ENCODE assay signal across 10 cellular contexts in the genomic region with DNA sequence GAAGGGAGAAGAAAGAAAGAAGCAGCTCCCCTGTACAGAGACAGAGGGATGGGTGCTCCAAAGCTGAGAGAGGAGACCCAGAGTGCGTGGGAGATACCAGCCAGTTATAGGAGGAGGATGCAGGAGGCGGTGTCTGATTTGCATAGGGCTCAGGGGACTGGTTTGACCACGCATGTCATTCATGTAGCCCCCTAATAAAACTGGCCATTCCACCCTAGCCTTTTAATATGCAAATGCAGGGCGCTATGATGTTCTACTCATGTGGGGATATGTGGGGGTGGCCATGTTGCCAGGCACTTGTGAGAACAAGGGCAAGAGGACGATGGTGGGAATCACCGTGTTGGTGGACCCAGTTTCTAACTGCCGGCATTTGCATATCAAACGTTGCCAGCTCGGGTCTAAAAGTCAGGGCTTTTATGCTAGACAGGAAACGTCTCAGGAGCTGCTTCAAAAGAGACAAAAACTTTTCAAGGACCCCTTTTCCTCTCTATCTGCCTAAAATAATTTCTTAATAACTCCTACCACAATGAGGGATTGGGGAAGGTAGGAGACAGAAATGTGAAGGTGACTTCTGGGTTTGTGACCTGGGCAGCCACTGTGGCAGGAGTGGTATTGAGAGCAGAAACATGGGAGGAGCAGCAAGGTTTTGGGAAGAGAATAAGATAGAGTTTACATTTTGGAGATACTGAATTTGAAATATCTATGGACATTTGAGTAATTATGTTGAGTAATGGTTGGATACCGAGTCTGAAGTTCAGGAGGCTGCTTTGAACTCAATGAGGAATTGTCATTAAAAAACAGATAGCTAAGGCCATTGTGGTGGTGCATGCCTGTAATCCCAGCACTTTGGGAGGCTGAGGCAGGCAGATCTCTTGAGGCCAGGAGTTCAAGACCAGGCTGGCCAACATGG. TPM values are rescaled to one million over a fixed set of nuclear protein-coding genes. Genes with fewer than 3 reads are reported as not detected.
DNase-seq lines count a peak whose midpoint lies in the region; ATAC-seq, FAIRE-seq and TF ChIP-seq lines count a peak whose summit lies in the region.
"Had no signal": no experiment of that assay in that cellular context is flagged by ENCODE, and none has a peak within 500 bp of the region (broad histone marks: within the 10 kb centered on the region; RNA-seq: fewer than 3 reads in every experiment).

No MANE protein-coding gene starts in this region.

- no peak overlapping the region for H4K8ac ChIP-seq in neuronal stem cell (ENCODE audit: low read depth, low read length)

- H3K79me1 ChIP-seq in neuronal stem cell (ENCODE audit: low read depth, low read length) = peaks cover 9% of the 10 kb centered on the region

- TF ChIP-seq CTCF in Loucy (conservative IDR thresholded peaks at IDR 0.05; ENCODE audit: low read length) = no peak
- TF ChIP-seq CTCF in K562 (IDR thresholded peaks at IDR 0.05 in 2 of 3, conservative IDR thresholded peaks at IDR 0.05 in 1 of 3; ENCODE audit: insufficient read depth in 2 of 3, low read depth in 1 of 3, low read length in 3 of 3) = no peak
- TF ChIP-seq CTCF in WERI-Rb-1 (IDR thresholded peaks at IDR 0.05; ENCODE audit: low read depth, low read length) = no peak

- no peak overlapping the region for H3K9ac ChIP-seq in Loucy (ENCODE audit: low read depth, low read length, poor library complexity, severe bottlenecking)
- peak overlapping the region in 1 of 2 experiments; percentile 69; a peak in 2 of 4 replicates for H3K9ac ChIP-seq in K562 (ENCODE audit: insufficient read depth in 1 of 2, low read depth in 2 of 2, low read length in 2 of 2)
- H3K9ac ChIP-seq in neuronal stem cell (ENCODE audit: low read depth, low read length, poor library complexity) = no peak overlapping the region

- no peak overlapping the region for H3K14ac ChIP-seq in neuronal stem cell (ENCODE audit: low read length)

- no peak for TF ChIP-seq RAD21 in K562 (CRISPR knock-in tag; conservative IDR thresholded peaks at IDR 0.05 in 1 of 2, IDR thresholded peaks at IDR 0.05 in 1 of 2)

- POLR2A ChIA-PET in K562 (lab: Yijun Ruan, JAX) = interaction anchor here (0.8 to 5.2 kb wide), 4 partner anchors 11 to 534 kb away, joined by 3 to 47 read pairs (median 6); partner anchors contain the start of genes CPSF2, NDUFB1 and TRIP11

- H3K36me3 ChIP-seq in Loucy (ENCODE audit: insufficient read depth, low read length) (no peaks in the 10 kb centered on the region), K562 (ENCODE audit: control insufficient read depth, insufficient read depth, low read length) (no peaks in the 10 kb centered on the region), neuronal stem cell (replicated peaks in 1 of 2; ENCODE audit: control insufficient read depth in 2 of 2, insufficient read depth in 2 of 2, low read length in 2 of 2) (no peaks in the 10 kb centered on the region), WERI-Rb-1 (no peaks in the 10 kb centered on the region; the same call in 1 of the 2 replicates)
- H3K36me3 ChIP-seq: thoracic aorta had no signal

- no peaks in the 10 kb centered on the region for H3F3A ChIP-seq in Loucy (ENCODE audit: low read depth)

- H4K91ac ChIP-seq in neuronal stem cell (ENCODE audit: low read depth, low read length, poor library complexity) = no peak overlapping the region

- H3K27me3 ChIP-seq in Loucy (ENCODE audit: insufficient read depth, low read length, poor library complexity, severe bottlenecking) = no peaks in the 10 kb centered on the region
- H3K27me3 ChIP-seq in K562 (ENCODE audit: control insufficient read depth in 2 of 2, insufficient read depth in 2 of 2, low read length in 2 of 2) = no peaks in the 10 kb centered on the region
- no peaks in the 10 kb centered on the region for H3K27me3 ChIP-seq in neuronal stem cell (ENCODE audit: control insufficient read depth in 3 of 3, insufficient read depth in 3 of 3, low read depth in 1 of 3, low read length in 3 of 3)
- H3K27me3 ChIP-seq in WERI-Rb-1 (ENCODE audit: insufficient read depth, low read depth, severe bottlenecking) = no peaks in the 10 kb centered on the region
- H3K27me3 ChIP-seq: foreskin keratinocyte had no signal

- no peak overlapping the region for H2BK15ac ChIP-seq in neuronal stem cell (ENCODE audit: low read length)

- 4% methylated on average over 11 of the region's 11 CpGs for WGBS in K562 (ENCODE audit: insufficient coverage, low coverage, missing lambda C conversion rate)
- no CpG with 5 or more reads among the region's 11 CpGs for WGBS in neuronal stem cell (ENCODE audit: extremely low coverage in 2 of 2, insufficient read length in 2 of 2, insufficient replicate concordance in 1 of 2), 2 donors

- no peak overlapping the region for H3K4ac ChIP-seq in neuronal stem cell (ENCODE audit: low read length)

- no peak overlapping the region for H2BK12ac ChIP-seq in neuronal stem cell (ENCODE audit: low read length)

- ATAC-seq in K562 = peak; percentile 65
- ATAC-seq: foreskin keratinocyte had no signal

- peak overlapping the region; percentile 21 for H3K18ac ChIP-seq in neuronal stem cell (ENCODE audit: low read length)

- H2AFZ ChIP-seq in Loucy (ENCODE audit: low read length) = peak overlapping the region; percentile 76
- peak overlapping the region; percentile 95 for H2AFZ ChIP-seq in K562 (ENCODE audit: low read depth, low read length)
- H2AFZ ChIP-seq in neuronal stem cell (ENCODE audit: low read length) = peak overlapping the region; percentile 83

- DNase-seq in GM12891 (ENCODE audit: insufficient read length, low spot score) (peak; percentile 13), K562 (ENCODE audit: extremely low read depth in 1 of 4, low spot score in 3 of 4) (peak in 2 of 4 experiments; percentile 57 to 80), neuronal stem cell (ENCODE audit: low spot score) (no peak), WERI-Rb-1 (no peak), NCI-H187 treated with DMSO at 0.1 percent for 48 hours (lab: John Stamatoyannopoulos, UW) (no peak), DMS79 (lab: John Stamatoyannopoulos, UW) (no peak)
- DNase-seq: activated CD4-positive, alpha-beta T cell treated with anti-CD3 and anti-CD28 coated beads, Interleukin-2, amount 50 U/mL, for 1 hour; foreskin keratinocyte had no signal

- no peaks in the 10 kb centered on the region for H3K9me3 ChIP-seq in Loucy (ENCODE audit: insufficient read depth, low read depth, low read length)
- no peaks in the 10 kb centered on the region for H3K9me3 ChIP-seq in K562 (replicated peaks; ENCODE audit: control insufficient read depth, insufficient read depth, low read depth, low read length)
- H3K9me3 ChIP-seq in neuronal stem cell (replicated peaks in 1 of 2; ENCODE audit: control insufficient read depth in 2 of 2, insufficient read depth in 1 of 2, low read depth in 1 of 2, low read length in 2 of 2) = no peaks in the 10 kb centered on the region
- H3K9me3 ChIP-seq in WERI-Rb-1 (ENCODE audit: severe bottlenecking) = no peaks in the 10 kb centered on the region
- H3K9me3 ChIP-seq: thoracic aorta had no signal

- no peaks in the 10 kb centered on the region for H3K9me1 ChIP-seq in K562 (ENCODE audit: control insufficient read depth, insufficient read depth, low read length)

- peaks cover 12% of the 10 kb centered on the region for H3K4me1 ChIP-seq in Loucy (ENCODE audit: insufficient read depth, low read length, poor library complexity, severe bottlenecking)
- H3K4me1 ChIP-seq in K562 (replicated peaks in 1 of 2; ENCODE audit: control insufficient read depth in 2 of 2, insufficient read depth in 2 of 2, low read length in 2 of 2) = peaks cover 5 to 7% of the 10 kb centered on the region in 2 experiments; a peak in 4 of 5 replicates
- peaks cover 3 to 9% of the 10 kb centered on the region in 2 donors for H3K4me1 ChIP-seq in neuronal stem cell (ENCODE audit: control insufficient read depth in 2 of 2, insufficient read depth in 1 of 2, low read depth in 1 of 2, low read length in 2 of 2)

- BruUV-seq in K562 (replicated peaks; lab: Mats Ljungman, UMichigan) = no TSS peak

- H2BK120ac ChIP-seq in neuronal stem cell (ENCODE audit: low read depth, low read length) = no peak overlapping the region

- H3K9me2 ChIP-seq in Loucy (replicated peaks; ENCODE audit: low read depth, low read length) = no peaks in the 10 kb centered on the region

- H3K4me3 ChIP-seq in Loucy (ENCODE audit: low read length, poor library complexity, severe bottlenecking) = no peak overlapping the region
- H3K4me3 ChIP-seq in K562 = peak overlapping the region; percentile 4; the same call in 1 of the 2 replicates
- H3K4me3 ChIP-seq in neuronal stem cell (ENCODE audit: low read length in 2 of 2) = no peak overlapping the region
- no peak overlapping the region for H3K4me3 ChIP-seq in WERI-Rb-1 (ENCODE audit: low read depth, low read length)
- H3K4me3 ChIP-seq: thoracic aorta had no signal

- H2AK5ac ChIP-seq in neuronal stem cell (ENCODE audit: low read depth, low read length) = no peak overlapping the region

- TF ChIP-seq EP300 in K562 (IDR thresholded peaks at IDR 0.05; ENCODE audit: low read length) = no peak

- H3K4me2 ChIP-seq in Loucy (ENCODE audit: low read depth, low read length, poor library complexity, severe bottlenecking) (peak overlapping the region; percentile 44), K562 (ENCODE audit: insufficient read depth, low read length) (peak overlapping the region; percentile 86), neuronal stem cell (ENCODE audit: insufficient read depth, low read length, poor library complexity, severe bottlenecking) (no peak overlapping the region)

- H3K27ac ChIP-seq in K562 (ENCODE audit: extremely low read depth, low read depth, low read length) (peak overlapping the region; percentile 76), neuronal stem cell (replicated peaks; ENCODE audit: low read length) (no peak overlapping the region), WERI-Rb-1 (no peak overlapping the region)
- H3K27ac ChIP-seq: foreskin keratinocyte, thoracic aorta had no signal

- no peak overlapping the region for H2BK5ac ChIP-seq in neuronal stem cell (ENCODE audit: low read length)

- FAIRE-seq in GM12891 (lab: Jason Lieb, UNC) (peak; percentile 87), K562 (lab: Jason Lieb, UNC) (peak; percentile 87)

- H3K79me2 ChIP-seq in Loucy (ENCODE audit: insufficient read depth, low read length) (peaks cover 26% of the 10 kb centered on the region), K562 (ENCODE audit: control insufficient read depth, insufficient read depth, low read length) (peaks cover 20% of the 10 kb centered on the region)

- CTCF ChIA-PET in K562 (lab: Yijun Ruan, JAX; ENCODE audit: low intra/inter-chr PET ratio) = no interaction called here

- intact Hi-C loops in K562 (cut with micrococcal nuclease) = no loop called here

- H4K20me1 ChIP-seq in Loucy (ENCODE audit: insufficient read depth, low read length, poor library complexity, severe bottlenecking) (peaks cover 16% of the 10 kb centered on the region), K562 (replicated peaks; ENCODE audit: control insufficient read depth, insufficient read depth, low read length) (no peaks in the 10 kb centered on the region)

- no peak overlapping the region for H3K23ac ChIP-seq in neuronal stem cell (ENCODE audit: low read depth, low read length, poor library complexity)

- TF ChIP-seq POLR2A in GM12891 (IDR thresholded peaks at IDR 0.05; ENCODE audit: low read depth, low read length) = no peak; the same call in 1 of the 2 replicates
- TF ChIP-seq POLR2A in K562 (conservative IDR thresholded peaks at IDR 0.05) = peak; percentile 87

- in situ Hi-C loops in K562 (cut with MboI) = no loop called here

RNA-seq across cellular contexts. Expression of gene ATXN3, which starts 2.2 kb away (rescaled TPM):
- polyA plus RNA-seq in GM12891 (2012; ENCODE audit: low read depth, missing spikeins) = 17.3 TPM
- total RNA-seq in K562 (2011; cell fraction: chromatin; rRNA removed; ENCODE audit: low replicate concordance) = 31.7 and 52.7 TPM in 2 replicates
- total RNA-seq in K562 (2011; cell fraction: nucleolus; rRNA removed) = 13.0 and 13.8 TPM in 2 replicates
- 19.4 and 24.2 TPM in 2 replicates for total RNA-seq in K562 (2011; cell fraction: nucleoplasm; rRNA removed)
- total RNA-seq in K562 (2014; rRNA removed) = 14.6 and 16.5 TPM in 2 replicates
- total RNA-seq in K562 (2014; rRNA removed; fragmentation: Illumina TruSeq; extraction: Trizol) = 25.0 and 32.5 TPM in 2 replicates
- total RNA-seq in K562 (2015; rRNA removed; fragmentation: Illumina TruSeq; extraction: Trizol) = 11.8 and 12.8 TPM in 2 replicates
- 11.3 and 12.6 TPM in 2 replicates for total RNA-seq in K562 (2021)
- polyA plus RNA-seq in K562 (2011; rRNA removed) = 11.2 and 18.2 TPM in 2 replicates
- polyA plus RNA-seq in K562 (2011; cell fraction: cytosol; rRNA removed) = 1.7 and 4.5 TPM in 2 replicates
- 5.8 and 6.2 TPM in 2 replicates for polyA plus RNA-seq in K562 (2011; cell fraction: nucleus; rRNA removed)
- 7.9 and 17.4 TPM in 2 replicates for polyA plus RNA-seq in K562 (2012)
- polyA plus RNA-seq in K562 (2014; fragmentation: Illumina TruSeq; extraction: Trizol) = 11.3 and 14.2 TPM in 2 replicates
- 10 to 100 TPM; 14.0 to 18.0 TPM for polyA plus RNA-seq in K562 (2014; fragmentation: Nextera tagmentation; extraction: Ambion mirVana)
- polyA plus RNA-seq in K562 (2014; rRNA removed) = 12.7 and 17.6 TPM in 2 replicates
- polyA minus RNA-seq in K562 (2011; rRNA and poly(A)+ RNA removed) = 41.7 and 41.9 TPM in 2 replicates
- 4.5 and 10.7 TPM in 2 replicates for polyA minus RNA-seq in K562 (2011; cell fraction: cytosol; rRNA and poly(A)+ RNA removed)
- polyA minus RNA-seq in K562 (2011; cell fraction: nucleus; rRNA and poly(A)+ RNA removed) = 6.2 and 11.1 TPM in 2 replicates
- 18.4 TPM for polyA plus RNA-seq in neuronal stem cell (2013, experiment 1 of 2)
- 20.3 TPM for polyA plus RNA-seq in neuronal stem cell (2013, experiment 2 of 2)

RNA-seq across cellular contexts. Expression of gene NDUFB1, which starts 12.9 kb away (rescaled TPM):
- polyA plus RNA-seq in GM12891 (2012; ENCODE audit: low read depth, missing spikeins) = 978 TPM
- 29.6 and 37.4 TPM in 2 replicates for total RNA-seq in K562 (2011; cell fraction: chromatin; rRNA removed; ENCODE audit: low replicate concordance)
- total RNA-seq in K562 (2011; cell fraction: nucleolus; rRNA removed) = 48.0 and 54.4 TPM in 2 replicates
- total RNA-seq in K562 (2011; cell fraction: nucleoplasm; rRNA removed) = 60.5 and 64.4 TPM in 2 replicates
- total RNA-seq in K562 (2014; rRNA removed) (164 and 330 TPM in 2 replicates), K562 (2014; rRNA removed; fragmentation: Illumina TruSeq; extraction: Trizol) (323 and 358 TPM in 2 replicates), K562 (2015; rRNA removed; fragmentation: Illumina TruSeq; extraction: Trizol) (248 and 251 TPM in 2 replicates), K562 (2021) (102 TPM in 2 replicates)
- polyA plus RNA-seq in K562 (2011; rRNA removed) (202 and 325 TPM in 2 replicates), K562 (2014; fragmentation: Illumina TruSeq; extraction: Trizol) (294 and 348 TPM in 2 replicates), K562 (2014; fragmentation: Nextera tagmentation; extraction: Ambion mirVana) (100 to 1,000 TPM; 410 to 431 TPM), K562 (2014; rRNA removed) (767 and 793 TPM in 2 replicates)
- 58.1 and 187 TPM in 2 replicates for polyA plus RNA-seq in K562 (2011; cell fraction: cytosol; rRNA removed)
- 78.6 and 113 TPM in 2 replicates for polyA plus RNA-seq in K562 (2011; cell fraction: nucleus; rRNA removed)
- polyA plus RNA-seq in K562 (2012) = 187 and 742 TPM in 2 replicates
- 69.0 and 73.5 TPM in 2 replicates for polyA minus RNA-seq in K562 (2011; rRNA and poly(A)+ RNA removed)
- polyA minus RNA-seq in K562 (2011; cell fraction: cytosol; rRNA and poly(A)+ RNA removed) = 14.2 and 19.0 TPM in 2 replicates
- 15.9 and 31.7 TPM in 2 replicates for polyA minus RNA-seq in K562 (2011; cell fraction: nucleus; rRNA and poly(A)+ RNA removed)
- polyA plus RNA-seq in neuronal stem cell (2013, experiment 1 of 2) = 547 TPM
- polyA plus RNA-seq in neuronal stem cell (2013, experiment 2 of 2) = 534 TPM

RNA-seq across cellular contexts. Expression of gene CPSF2, which starts 13.2 kb away (rescaled TPM):
- polyA plus RNA-seq in GM12891 (2012; ENCODE audit: low read depth, missing spikeins) = 25.1 TPM
- total RNA-seq in K562 (2011; cell fraction: chromatin; rRNA removed; ENCODE audit: low replicate concordance) = 11.5 and 30.0 TPM in 2 replicates
- total RNA-seq in K562 (2011; cell fraction: nucleolus; rRNA removed) = 10.8 and 12.0 TPM in 2 replicates
- total RNA-seq in K562 (2011; cell fraction: nucleoplasm; rRNA removed) = 15.5 and 23.5 TPM in 2 replicates
- total RNA-seq in K562 (2014; rRNA removed) (40.6 and 41.9 TPM in 2 replicates), K562 (2014; rRNA removed; fragmentation: Illumina TruSeq; extraction: Trizol) (71.3 and 77.7 TPM in 2 replicates), K562 (2015; rRNA removed; fragmentation: Illumina TruSeq; extraction: Trizol) (65.3 and 68.8 TPM in 2 replicates), K562 (2021) (65.4 and 67.8 TPM in 2 replicates)
- polyA plus RNA-seq in K562 (2011; rRNA removed) (32.1 and 48.0 TPM in 2 replicates), K562 (2014; fragmentation: Illumina TruSeq; extraction: Trizol) (40.5 and 55.9 TPM in 2 replicates), K562 (2014; fragmentation: Nextera tagmentation; extraction: Ambion mirVana) (10 to 100 TPM; 20.8 to 25.9 TPM), K562 (2014; rRNA removed) (39.1 and 49.0 TPM in 2 replicates)
- polyA plus RNA-seq in K562 (2011; cell fraction: cytosol; rRNA removed) = 5.3 and 9.8 TPM in 2 replicates
- polyA plus RNA-seq in K562 (2011; cell fraction: nucleus; rRNA removed) = 6.2 and 8.8 TPM in 2 replicates
- 23.7 and 72.5 TPM in 2 replicates for polyA plus RNA-seq in K562 (2012)
- 55.1 and 56.3 TPM in 2 replicates for polyA minus RNA-seq in K562 (2011; rRNA and poly(A)+ RNA removed)
- polyA minus RNA-seq in K562 (2011; cell fraction: cytosol; rRNA and poly(A)+ RNA removed) = 20.3 and 29.9 TPM in 2 replicates
- polyA minus RNA-seq in K562 (2011; cell fraction: nucleus; rRNA and poly(A)+ RNA removed) = 11.8 and 12.7 TPM in 2 replicates
- 34.7 TPM for polyA plus RNA-seq in neuronal stem cell (2013, experiment 1 of 2)
- polyA plus RNA-seq in neuronal stem cell (2013, experiment 2 of 2) = 36.6 TPM
